ENCODE assay signal across 19 cellular contexts in the genomic region with DNA sequence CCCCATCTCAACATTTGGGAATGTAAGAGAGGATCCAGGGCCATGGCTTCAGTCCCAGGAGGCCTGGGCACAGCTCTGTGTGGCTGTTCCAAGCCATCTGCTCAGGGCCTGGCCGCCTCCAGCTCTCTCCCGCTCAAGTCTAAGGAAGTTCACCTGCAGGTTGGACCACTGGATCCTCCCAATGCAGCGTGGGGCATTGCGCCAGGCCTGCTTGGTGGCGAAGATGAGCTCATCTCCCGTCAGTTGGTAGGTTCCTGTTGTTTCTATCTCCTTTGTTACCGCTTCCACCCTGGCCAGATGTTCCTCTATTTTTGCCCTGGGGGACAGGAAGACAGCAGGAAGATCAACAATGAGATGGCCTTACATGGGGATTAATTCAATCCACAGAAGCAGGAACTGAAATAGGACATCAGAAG. TPM values are rescaled to one million over a fixed set of nuclear protein-coding genes. Genes with fewer than 3 reads are reported as not detected.
DNase-seq lines count a peak whose midpoint lies in the region; TF ChIP-seq lines count a peak whose summit lies in the region.
"Had no signal": no experiment of that assay in that cellular context is flagged by ENCODE, and none has a peak within 500 bp of the region (broad histone marks: within the 10 kb centered on the region; RNA-seq: fewer than 3 reads in every experiment).

No MANE protein-coding gene starts in this region.

- DNase-seq in A673 (ENCODE audit: low spot score) (peak; percentile 17), G401 (ENCODE audit: low spot score) (peak; percentile 75), NOMO-1 treated with DMSO at 0.1 percent for 48 hours (lab: John Stamatoyannopoulos, UW; ENCODE audit: unreplicated experiment) (peak; percentile 48), dermis blood vessel endothelial cell (peak; percentile 24), kidney tubule cell (ENCODE audit: low spot score) (no peak), activated T-cell treated with anti-CD3 and anti-CD28 coated beads for 4 hours (no peak), NCI-H1436 treated with DMSO at 0.1 percent for 48 hours (lab: John Stamatoyannopoulos, UW) (no peak), hippocampal formation (lab: John Stamatoyannopoulos, UW) (no peak)
- DNase-seq: activated CD8-positive, alpha-beta T cell treated with anti-CD3 and anti-CD28 coated beads, Interleukin-2, amount 10 ng/mL, durations not matched to agents 7 days and 5 days; amniotic stem cell; cerebellar nuclear complex; DMS153; foreskin keratinocyte; IMR-90; mammary epithelial cell; NCI-H1105; retina; SJCRH30 had no signal

- intact Hi-C loops in A673 (cut with micrococcal nuclease; ENCODE audit: unreplicated experiment): no loop called here

- in situ Hi-C loops in G401 (cut with HindIII; ENCODE audit: low sequenced_read_pairs): loop anchor here (25.0 kb wide), 1 partner anchor 105 kb away; the partner anchor contains the start of gene LYRM9

- H3K36me3 ChIP-seq in A673 (ENCODE audit: insufficient read depth, low read length, poor library complexity, severe bottlenecking): no peaks in the 10 kb centered on the region
- H3K36me3 ChIP-seq: SJCRH30 had no signal

- CTCF ChIA-PET in A673 (lab: Charles Lee): no interaction called here

- no peak overlapping the region for H3K27ac ChIP-seq in A673 (ENCODE audit: low read depth, low read length, poor library complexity, severe bottlenecking)
- H3K27ac ChIP-seq: foreskin keratinocyte, SJCRH30 had no signal

- no peak overlapping the region for H3K4me3 ChIP-seq in A673 (ENCODE audit: low read depth, low read length, poor library complexity, severe bottlenecking)
- H3K4me3 ChIP-seq: SJCRH30 had no signal

- no peaks in the 10 kb centered on the region for H3K27me3 ChIP-seq in A673 (replicated peaks; ENCODE audit: insufficient read depth, low read depth, low read length, poor library complexity)

- no peaks in the 10 kb centered on the region for H3K4me1 ChIP-seq in A673 (ENCODE audit: insufficient read depth, low read length, poor library complexity, severe bottlenecking)
- H3K4me1 ChIP-seq: SJCRH30 had no signal

- H3K9me3 ChIP-seq in A673 (ENCODE audit: low read depth, low read length, poor library complexity, severe bottlenecking): no peaks in the 10 kb centered on the region
- H3K9me3 ChIP-seq: SJCRH30 had no signal

- POLR2A ChIA-PET in A673 (lab: Charles Lee; ENCODE audit: low non-redundant PET): interaction anchor here (0.6 kb wide), 1 partner anchor 52 kb away, joined by 4 read pairs; no protein-coding TSS in a partner anchor

- no TSS peak for BruUV-seq in A673 (replicated peaks; lab: Mats Ljungman, UMichigan)

- no peak for TF ChIP-seq CTCF in A673 (conservative IDR thresholded peaks at IDR 0.05; ENCODE audit: low read depth, low read length)

RNA-seq across cellular contexts. Expression of gene NOS2, which starts 17.5 kb away (rescaled TPM):
- total RNA-seq in A673 (2021) (0.37 and 0.67 TPM in 2 replicates), dermis blood vessel endothelial cell (0.34 and 0.60 TPM in 2 replicates)
- 0.18 and 1.0 TPM in 2 replicates for total RNA-seq in G401 (2014; rRNA removed; shearing (Covaris generic))
- total RNA-seq: activated CD8-positive, alpha-beta T cell treated with anti-CD3 and anti-CD28 coated beads, Interleukin-2, amount 10 ng/mL, durations not matched to agents 7 days and 5 days; activated T-helper 17 cell treated with anti-CD3 and anti-CD28 coated beads, Interleukin-2, amount 50 U/mL, for 72 hours; foreskin keratinocyte; mammary epithelial cell; SJCRH30 had no signal

Comparison
In these comparisons a context has a peak if more than half of its experiments do, and no peak if none do; other contexts are left out.
1. DNase-seq: peak in A673 (single experiment), G401 (single experiment), NOMO-1 treated with DMSO at 0.1 percent for 48 hours (single experiment) and dermis blood vessel endothelial cell (single experiment); none in kidney tubule cell (single experiment), activated T-cell treated with anti-CD3 and anti-CD28 coated beads for 4 hours (single experiment), NCI-H1436 treated with DMSO at 0.1 percent for 48 hours (single experiment) and hippocampal formation (0 of 2).